ENCODE assay signal across 11 cellular contexts in the genomic region with DNA sequence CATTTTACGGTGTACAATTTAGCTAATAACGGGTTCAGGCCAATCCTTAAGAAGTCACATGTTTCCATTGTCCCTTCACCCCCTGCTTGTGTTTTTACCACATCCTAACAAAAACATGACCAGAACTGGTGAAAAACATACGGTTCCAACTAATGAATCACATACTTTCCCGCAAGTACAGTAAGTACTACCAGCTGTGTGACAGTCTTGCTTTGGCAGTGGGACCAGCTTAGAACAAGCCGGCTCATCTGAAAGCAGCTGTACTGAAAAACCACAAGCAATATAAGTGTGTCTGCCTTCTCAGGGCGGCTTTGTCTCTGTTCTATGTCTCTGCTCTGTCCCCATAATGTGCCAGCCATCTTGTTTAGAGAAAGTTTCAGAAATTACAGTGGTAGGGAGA.
DNase-seq lines count a peak whose midpoint lies in the region; ATAC-seq and TF ChIP-seq lines count a peak whose summit lies in the region.
"Had no signal": no experiment of that assay in that cellular context is flagged by ENCODE, and none has a peak within 500 bp of the region (broad histone marks: within the 10 kb centered on the region; RNA-seq: fewer than 3 reads in every experiment).

No MANE protein-coding gene starts in this region.

- no peaks in the 10 kb centered on the region for H3K79me2 ChIP-seq in smooth muscle cell (ENCODE audit: low read depth)

- WGBS in smooth muscle cell (ENCODE audit: low lambda C conversion rate) = 5% methylated on average over 6 of the region's 6 CpGs

- no peak overlapping the region for H3K4me3 Mint-ChIP-seq in CD4-positive, alpha-beta memory T cell
- H3K4me3 Mint-ChIP-seq: activated CD4-positive, alpha-beta memory T cell treated with anti-CD3 and anti-CD28 coated beads for 36 hours; neural crest cell had no signal

- in situ Hi-C loops in G401 (cut with HindIII; ENCODE audit: low sequenced_read_pairs) = no loop called here

- no peaks in the 10 kb centered on the region for H4K20me1 ChIP-seq in smooth muscle cell (ENCODE audit: low read depth)

- CTCF ChIA-PET in CD4-positive, alpha-beta memory T cell (lab: Charles Lee; ENCODE audit: partially characterized antibody) = no interaction called here

- TF ChIP-seq CTCF in left ventricle myocardium inferior (IDR thresholded peaks at IDR 0.05; ENCODE audit: borderline replicate concordance) (no peak), smooth muscle cell (IDR thresholded peaks at IDR 0.05; ENCODE audit: borderline replicate concordance, insufficient read depth, poor library complexity, severe bottlenecking) (no peak)

- peaks cover 0 to 10% (median 1%) of the 10 kb centered on the region in 8 donors for H3K9me3 Mint-ChIP-seq in CD4-positive, alpha-beta memory T cell
- H3K9me3 Mint-ChIP-seq: neural crest cell had no signal

- POLR2A ChIA-PET in CD4-positive, alpha-beta memory T cell (lab: Charles Lee; ENCODE audit: partially characterized antibody) = no interaction called here

- H3K9me3 ChIP-seq in left ventricle myocardium inferior (replicated peaks) (no peaks in the 10 kb centered on the region), smooth muscle cell (replicated peaks; ENCODE audit: low read depth) (no peaks in the 10 kb centered on the region)
- H3K9me3 ChIP-seq in CD4-positive, alpha-beta memory T cell (ENCODE audit: control insufficient read depth in 1 of 2, low read length in 2 of 2) = no peaks in the 10 kb centered on the region

- no peaks in the 10 kb centered on the region for H3K27me3 Mint-ChIP-seq in CD4-positive, alpha-beta memory T cell
- H3K27me3 Mint-ChIP-seq: activated CD4-positive, alpha-beta memory T cell treated with anti-CD3 and anti-CD28 coated beads for 36 hours had no signal

- H3K27ac Mint-ChIP-seq in CD4-positive, alpha-beta memory T cell = no peak overlapping the region
- H3K27ac Mint-ChIP-seq: activated CD4-positive, alpha-beta memory T cell treated with anti-CD3 and anti-CD28 coated beads for 36 hours had no signal

- peaks cover 30% of the 10 kb centered on the region for H3F3A ChIP-seq in smooth muscle cell (ENCODE audit: low read depth)

- H2AFZ ChIP-seq in smooth muscle cell (ENCODE audit: low read depth) = peak overlapping the region; percentile 6

- H3K27me3 ChIP-seq in left ventricle myocardium inferior (ENCODE audit: low read depth) = peaks cover 3% of the 10 kb centered on the region
- H3K27me3 ChIP-seq in smooth muscle cell (ENCODE audit: low read depth) = no peaks in the 10 kb centered on the region
- H3K27me3 ChIP-seq in CD4-positive, alpha-beta memory T cell (ENCODE audit: insufficient read depth, low read length) = no peaks in the 10 kb centered on the region

- H3K27ac ChIP-seq in left ventricle myocardium inferior (replicated peaks) (peak overlapping the region; percentile 54), smooth muscle cell (ENCODE audit: low read depth) (peak overlapping the region; percentile 85)
- no peak overlapping the region for H3K27ac ChIP-seq in CD4-positive, alpha-beta memory T cell (ENCODE audit: low read depth, low read length)

- no peaks in the 10 kb centered on the region for H3K4me1 Mint-ChIP-seq in CD4-positive, alpha-beta memory T cell

- intact Hi-C loops in left ventricle myocardium inferior (cut with micrococcal nuclease) = no loop called here
- intact Hi-C loops in CD4-positive, alpha-beta memory T cell (cut with micrococcal nuclease) = no loop called here

- H3K4me3 ChIP-seq in left ventricle myocardium inferior (no peak overlapping the region), smooth muscle cell (peak overlapping the region; percentile 28)
- H3K4me3 ChIP-seq in CD4-positive, alpha-beta memory T cell (ENCODE audit: low read length in 2 of 2) = no peak overlapping the region

- no peaks in the 10 kb centered on the region for H3K36me3 Mint-ChIP-seq in CD4-positive, alpha-beta memory T cell
- H3K36me3 Mint-ChIP-seq: activated CD4-positive, alpha-beta memory T cell treated with anti-CD3 and anti-CD28 coated beads for 36 hours had no signal

- DNase-seq in HCEC 1CT (peak; percentile 96), T1000 (lab: John Stamatoyannopoulos, UW) (peak; percentile 39), left ventricle myocardium inferior (peak; percentile 40), smooth muscle cell (lab: John Stamatoyannopoulos, UW; ENCODE audit: unreplicated experiment) (no peak), G401 (ENCODE audit: low spot score) (no peak)
- DNase-seq in CD4-positive, alpha-beta memory T cell = no peak
- DNase-seq: activated CD4-positive, alpha-beta memory T cell treated with anti-CD3 and anti-CD28 coated beads for 36 hours; stimulated activated naive CD4-positive, alpha-beta T cell treated with Interleukin-2 at 50 U/mL for 16 hours had no signal

- no peaks in the 10 kb centered on the region for H3K36me3 ChIP-seq in left ventricle myocardium inferior
- H3K36me3 ChIP-seq in smooth muscle cell (ENCODE audit: low read depth) = no peaks in the 10 kb centered on the region
- no peaks in the 10 kb centered on the region for H3K36me3 ChIP-seq in CD4-positive, alpha-beta memory T cell (ENCODE audit: insufficient read depth, low read length)

- ATAC-seq in GM19455 (IDR thresholded peaks at IDR 0.05; ENCODE audit: unreplicated experiment) (no peak), GM21526 (IDR thresholded peaks at IDR 0.05; ENCODE audit: low FRiP score, unreplicated experiment) (no peak)

- peak overlapping the region; percentile 62 for H3K9ac ChIP-seq in smooth muscle cell (ENCODE audit: low read depth)

- H3K4me1 ChIP-seq in left ventricle myocardium inferior (peaks cover 17% of the 10 kb centered on the region), smooth muscle cell (ENCODE audit: low read depth) (peaks cover 35% of the 10 kb centered on the region)
- no peaks in the 10 kb centered on the region for H3K4me1 ChIP-seq in CD4-positive, alpha-beta memory T cell (ENCODE audit: insufficient read depth, low read length)

- peak overlapping the region; percentile 77 for H3K4me2 ChIP-seq in smooth muscle cell

Comparison
In these comparisons a context has a peak if more than half of its experiments do, and no peak if none do; other contexts are left out.
1. DNase-seq: peak in HCEC 1CT (single experiment), T1000 (single experiment) and left ventricle myocardium inferior (single experiment); none in smooth muscle cell (single experiment), CD4-positive, alpha-beta memory T cell (0 of 5) and G401 (single experiment).